In the genomic region with DNA sequence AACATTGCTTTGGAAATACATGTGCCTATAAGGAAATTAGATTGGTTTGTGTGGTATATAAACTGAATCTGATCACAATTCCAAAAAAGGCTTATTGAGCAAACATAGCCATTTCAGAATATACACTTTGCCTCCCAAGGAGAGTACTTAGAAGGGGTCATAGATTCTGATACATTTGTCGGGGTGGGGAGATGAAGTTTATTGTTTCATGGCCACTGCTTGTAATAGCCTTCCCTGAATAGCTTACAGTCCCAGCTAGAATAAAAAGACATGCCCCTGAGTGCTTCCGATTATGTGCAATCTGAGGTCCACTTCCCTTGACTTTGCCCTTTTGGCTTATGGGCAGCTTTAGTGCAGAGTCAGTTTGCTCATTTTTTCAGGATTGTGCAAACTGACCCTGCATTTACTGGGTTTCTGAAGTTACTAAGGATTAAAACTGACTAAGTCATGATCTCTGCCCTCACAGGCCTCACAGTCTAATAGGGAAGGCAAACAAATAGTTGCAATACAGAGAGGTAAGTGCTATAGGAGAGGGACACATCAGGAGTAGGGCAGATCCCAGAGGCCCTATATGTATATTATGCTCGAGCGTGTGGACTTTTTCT, we compare ENCODE assay signal across 24 cellular contexts.
DNase-seq lines count a peak whose midpoint lies in the region; ATAC-seq and TF ChIP-seq lines count a peak whose summit lies in the region.
"Had no signal": no experiment of that assay in that cellular context is flagged by ENCODE, and none has a peak within 500 bp of the region (broad histone marks: within the 10 kb centered on the region; RNA-seq: fewer than 3 reads in every experiment).

No MANE protein-coding gene starts in this region.

- no peaks in the 10 kb centered on the region for H3K9me3 ChIP-seq in Peyer's patch
- H3K9me3 ChIP-seq: colonic mucosa, right atrium auricular region, SJCRH30, tibial artery had no signal

- TF ChIP-seq CTCF in foreskin fibroblast (IDR thresholded peaks at IDR 0.05; ENCODE audit: low read depth, low read length) = no peak
- no peak for TF ChIP-seq CTCF in progenitor cell of endocrine pancreas (IDR thresholded peaks at IDR 0.05; ENCODE audit: unreplicated experiment)
- no peak for TF ChIP-seq CTCF in Peyer's patch (IDR thresholded peaks at IDR 0.05)

- peaks cover 2% of the 10 kb centered on the region for H3K4me1 Mint-ChIP-seq in progenitor cell of endocrine pancreas (ENCODE audit: low read depth)
- H3K4me1 Mint-ChIP-seq: memory B cell, T-cell had no signal

- no peak overlapping the region for H3K4me3 ChIP-seq in foreskin fibroblast (ENCODE audit: low read depth in 1 of 2, low read length in 2 of 2)
- H3K4me3 ChIP-seq in Peyer's patch = no peak overlapping the region
- H3K4me3 ChIP-seq: colonic mucosa, right atrium auricular region, SJCRH30, tibial artery had no signal

- no peak for ATAC-seq in GM21526 (IDR thresholded peaks at IDR 0.05; ENCODE audit: low FRiP score, unreplicated experiment)
- ATAC-seq in GM18861 (IDR thresholded peaks at IDR 0.05; ENCODE audit: unreplicated experiment) = no peak
- no peak for ATAC-seq in GM21576 (IDR thresholded peaks at IDR 0.05; ENCODE audit: unreplicated experiment)
- ATAC-seq: activated CD8-positive, alpha-beta T cell treated with anti-CD3 and anti-CD28 coated beads, Interleukin-2, amount 10 ng/mL, durations not matched to agents 7 days and 5 days; CD8-positive, alpha-beta T cell; effector memory CD8-positive, alpha-beta T cell; esophagus mucosa; stimulated activated naive CD8-positive, alpha-beta T cell treated with anti-CD3 and anti-CD28 coated beads, Interleukin-15, Interleukin-2, amounts not matched to agents 100 U/mL and 50 U/mL, for 24 hours; T-cell had no signal

- H3K27me3 ChIP-seq in Peyer's patch = no peaks in the 10 kb centered on the region
- H3K27me3 ChIP-seq: colonic mucosa, right atrium auricular region, SJCRH30, tibial artery had no signal

- TF ChIP-seq POLR2A in Peyer's patch (IDR thresholded peaks at IDR 0.05) = no peak

- H3K36me3 ChIP-seq in Peyer's patch = no peaks in the 10 kb centered on the region
- H3K36me3 ChIP-seq: colonic mucosa, right atrium auricular region, SJCRH30, tibial artery had no signal

- no peak overlapping the region for H3K4me3 Mint-ChIP-seq in progenitor cell of endocrine pancreas (ENCODE audit: low read depth)
- H3K4me3 Mint-ChIP-seq: activated CD8-positive, alpha-beta T cell treated with anti-CD3 and anti-CD28 coated beads, Interleukin-2, amount 10 ng/mL, durations not matched to agents 7 days and 5 days; CD8-positive, alpha-beta T cell; effector memory CD8-positive, alpha-beta T cell; memory B cell; T-cell had no signal

- H3K27me3 Mint-ChIP-seq in progenitor cell of endocrine pancreas = peaks cover 3% of the 10 kb centered on the region

- H3K27ac ChIP-seq in Peyer's patch = no peak overlapping the region
- H3K27ac ChIP-seq: colonic mucosa, right atrium auricular region, SJCRH30, tibial artery had no signal

- DNase-seq in EL (peak; percentile 48), RPMI7951 (ENCODE audit: low read depth) (peak; percentile 53), foreskin fibroblast (peak; percentile 79 to 81), progenitor cell of endocrine pancreas (ENCODE audit: low spot score, unreplicated experiment) (no peak), Peyer's patch (no peak)
- DNase-seq: activated CD8-positive, alpha-beta T cell treated with anti-CD3 and anti-CD28 coated beads, Interleukin-2, amount 10 ng/mL, durations not matched to agents 7 days and 5 days; activated gamma-delta T cell treated with Interleukin-2 at 50 U/mL for 16 hours; activated T-cell treated with anti-CD3 and anti-CD28 coated beads for 4 hours; CD8-positive, alpha-beta T cell; colonic mucosa; effector memory CD8-positive, alpha-beta T cell; NCI-H1048; NCI-H187 treated with DMSO at 0.1 percent for 48 hours; NCI-H526 treated with DMSO at 0.1 percent for 48 hours; SJCRH30; stimulated activated naive CD8-positive, alpha-beta T cell treated with anti-CD3 and anti-CD28 coated beads, Interleukin-15, Interleukin-2, amounts not matched to agents 100 U/mL and 50 U/mL, for 24 hours; T-cell; tibial artery had no signal

- H3K9me3 Mint-ChIP-seq in progenitor cell of endocrine pancreas (ENCODE audit: low read depth) = no peaks in the 10 kb centered on the region
- H3K9me3 Mint-ChIP-seq: CD8-positive, alpha-beta T cell; memory B cell; T-cell had no signal

- no peaks in the 10 kb centered on the region for H3K4me1 ChIP-seq in Peyer's patch
- H3K4me1 ChIP-seq: colonic mucosa had no signal

- H3K27ac Mint-ChIP-seq in progenitor cell of endocrine pancreas = peak overlapping the region; percentile 17
- H3K27ac Mint-ChIP-seq: activated CD8-positive, alpha-beta T cell treated with anti-CD3 and anti-CD28 coated beads, Interleukin-2, amount 10 ng/mL, durations not matched to agents 7 days and 5 days; CD8-positive, alpha-beta T cell; effector memory CD8-positive, alpha-beta T cell; memory B cell; T-cell had no signal

- H3K36me3 Mint-ChIP-seq in progenitor cell of endocrine pancreas (ENCODE audit: insufficient read depth) = no peaks in the 10 kb centered on the region
- H3K36me3 Mint-ChIP-seq: CD8-positive, alpha-beta T cell; memory B cell; T-cell had no signal

Comparison
In these comparisons a context has a peak if more than half of its experiments do, and no peak if none do; other contexts are left out.
1. DNase-seq: peak in EL (single experiment), RPMI7951 (single experiment) and foreskin fibroblast (2 of 2); none in progenitor cell of endocrine pancreas (single experiment) and Peyer's patch (0 of 3).